Comparison of ENCODE assay signal across 10 cellular contexts in genomic region chr19:8366961-8367326, GRCh38. TPM values are rescaled to one million over a fixed set of nuclear protein-coding genes. Genes with fewer than 3 reads are reported as not detected.
DNase-seq lines count a peak whose midpoint lies in the region; ATAC-seq and TF ChIP-seq lines count a peak whose summit lies in the region.
"Had no signal": no experiment of that assay in that cellular context is flagged by ENCODE, and none has a peak within 500 bp of the region (broad histone marks: within the 10 kb centered on the region; RNA-seq: fewer than 3 reads in every experiment).

No MANE protein-coding gene starts in this region.

- H3K27me3 ChIP-seq in Peyer's patch, result no peaks in the 10 kb centered on the region
- H3K27me3 ChIP-seq in duodenal mucosa (ENCODE audit: control insufficient read depth in 1 of 2, insufficient read depth in 2 of 2, low read length in 2 of 2), result peaks cover 0 to 5% of the 10 kb centered on the region in 2 donors
- H3K27me3 ChIP-seq in mesendoderm (ENCODE audit: insufficient read depth, low read length, poor library complexity), result no peaks in the 10 kb centered on the region
- H3K27me3 ChIP-seq in upper lobe of left lung, result peaks cover 0 to 3% (median 1%) of the 10 kb centered on the region in 4 donors

- H3K4ac ChIP-seq in mesendoderm (ENCODE audit: low read depth, low read length), result no peak overlapping the region

- peak in 1 of 4 donors; percentile 3 for TF ChIP-seq EP300 in upper lobe of left lung (IDR thresholded peaks at IDR 0.05)

- H3K9ac ChIP-seq in duodenal mucosa (ENCODE audit: low read depth in 1 of 2, low read length in 2 of 2), result peak overlapping the region in 1 of 2 donors; percentile 25
- H3K9ac ChIP-seq in mesendoderm (ENCODE audit: low read length), result peak overlapping the region; percentile 35

- H3K9me3 ChIP-seq in Peyer's patch, result no peaks in the 10 kb centered on the region
- no peaks in the 10 kb centered on the region for H3K9me3 ChIP-seq in duodenal mucosa (ENCODE audit: control insufficient read depth in 1 of 2, low read length in 2 of 2)
- H3K9me3 ChIP-seq in upper lobe of left lung, result no peaks in the 10 kb centered on the region

- peak overlapping the region; percentile 53 to 85 (median 65) for H3K27ac ChIP-seq in Peyer's patch
- no peak overlapping the region for H3K27ac ChIP-seq in duodenal mucosa (ENCODE audit: low read depth, low read length)
- no peak overlapping the region for H3K27ac ChIP-seq in mesendoderm (ENCODE audit: low read depth, low read length)
- H3K27ac ChIP-seq in upper lobe of left lung, result peak overlapping the region; percentile 38 to 78 (median 57)

- no peak overlapping the region for H2BK120ac ChIP-seq in mesendoderm (ENCODE audit: low read depth, low read length)

- H3K4me3 ChIP-seq in Peyer's patch, result peak overlapping the region in 2 of 4 donors; percentile 18 to 46
- H3K4me3 ChIP-seq in duodenal mucosa (ENCODE audit: low read depth in 1 of 2, low read length in 2 of 2), result peak overlapping the region; percentile 24 to 28
- H3K4me3 ChIP-seq in mesendoderm (ENCODE audit: low read length), result no peak overlapping the region
- H3K4me3 ChIP-seq in upper lobe of left lung, result peak overlapping the region in 1 of 4 donors; percentile 16
- H3K4me3 ChIP-seq: GM12878 had no signal

- ATAC-seq in upper lobe of left lung (ENCODE audit: low FRiP score in 2 of 2), result no peak
- ATAC-seq in GM18498 (IDR thresholded peaks at IDR 0.05; ENCODE audit: unreplicated experiment), result no peak
- ATAC-seq: GM12878 had no signal

- TF ChIP-seq CTCF in Peyer's patch (IDR thresholded peaks at IDR 0.05) (no peak), upper lobe of left lung (IDR thresholded peaks at IDR 0.05) (no peak)

- no peak overlapping the region for H3K4me2 ChIP-seq in mesendoderm (ENCODE audit: low read length)

- H3K4me1 ChIP-seq in Peyer's patch (peaks cover 0 to 74% (median 0%) of the 10 kb centered on the region in 4 donors), duodenal mucosa (ENCODE audit: control insufficient read depth in 1 of 2, insufficient read depth in 2 of 2, low read length in 2 of 2) (peaks cover 35 to 56% of the 10 kb centered on the region in 2 donors), mesendoderm (ENCODE audit: control insufficient read depth, low read depth, low read length) (peaks cover 4% of the 10 kb centered on the region), upper lobe of left lung (peaks cover 46 to 68% (median 57%) of the 10 kb centered on the region in 4 donors)

- H2BK5ac ChIP-seq in mesendoderm (ENCODE audit: low read length), result peak overlapping the region; percentile 2

- H3K23ac ChIP-seq in mesendoderm (ENCODE audit: low read length), result peak overlapping the region; percentile 20

- DNase-seq in Peyer's patch (peak in 1 of 3 donors; percentile 55), mesendoderm (no peak), upper lobe of left lung (peak in 1 of 2 donors; percentile 70), mesenteric fat pad (ENCODE audit: low spot score) (no peak), NCI-H2171 treated with DMSO at 0.1 percent for 48 hours (lab: John Stamatoyannopoulos, UW) (no peak)
- DNase-seq: activated T-cell treated with anti-CD3 and anti-CD28 coated beads, Interleukin-2, amount 50 U/mL, for 24 hours had no signal

- no peaks in the 10 kb centered on the region for H3K79me2 ChIP-seq in mesendoderm (ENCODE audit: control insufficient read depth, insufficient read depth, low read length)

- TF ChIP-seq POLR2A in Peyer's patch (IDR thresholded peaks at IDR 0.05) (no peak), upper lobe of left lung (IDR thresholded peaks at IDR 0.05) (no peak)

- no peak overlapping the region for H2BK15ac ChIP-seq in mesendoderm (replicated peaks; ENCODE audit: low read depth)

- no CpG with 5 or more reads among the region's 13 CpGs for WGBS in mesendoderm (ENCODE audit: extremely low coverage, insufficient coverage, low lambda C conversion rate)
- 62 to 70% methylated on average over 13 of the region's 13 CpGs for WGBS in upper lobe of left lung, 2 donors

- no peak overlapping the region for H4K8ac ChIP-seq in mesendoderm (ENCODE audit: low read depth, low read length)

- H3K56ac ChIP-seq in mesendoderm (ENCODE audit: low read length), result peak overlapping the region; percentile 66

- H3K36me3 ChIP-seq in Peyer's patch (peaks cover 0 to 6% (median 0%) of the 10 kb centered on the region in 3 donors), duodenal mucosa (ENCODE audit: control insufficient read depth in 1 of 2, insufficient read depth in 2 of 2, low read length in 2 of 2) (no peaks in the 10 kb centered on the region), mesendoderm (ENCODE audit: control insufficient read depth, insufficient read depth, low read length) (no peaks in the 10 kb centered on the region), upper lobe of left lung (peaks cover 0 to 3% (median 0%) of the 10 kb centered on the region in 4 donors)

- no peak overlapping the region for H3K18ac ChIP-seq in mesendoderm (ENCODE audit: low read length)

- no peaks in the 10 kb centered on the region for H3K79me1 ChIP-seq in mesendoderm (ENCODE audit: low read length)

- no peak overlapping the region for H4K5ac ChIP-seq in mesendoderm (ENCODE audit: low read length)

- H2AK5ac ChIP-seq in mesendoderm (ENCODE audit: low read length), result peak overlapping the region; percentile 1

RNA-seq across cellular contexts. Expression of gene ANGPTL4, which starts 3.0 kb away (rescaled TPM):
- total RNA-seq in Peyer's patch (10 to 100 TPM; 22.6 to 82.1 (median 29.9) TPM), upper lobe of left lung (10 to 100 TPM in 4 of 6 donors, 1 to 10 TPM in 1, not detected in 1; 1.8 to 27.7 (median 13.4) TPM), mesenteric fat pad (753 TPM)
- polyA plus RNA-seq in mesendoderm (2013, experiment 1 of 2), result 0.22 TPM
- 0.18 TPM for polyA plus RNA-seq in mesendoderm (2013, experiment 2 of 2)
- total RNA-seq: GM12878, SK-MEL-5 had no signal

RNA-seq across cellular contexts. Expression of gene RAB11B, which starts 23.2 kb away (rescaled TPM):
- total RNA-seq in Peyer's patch (100 to 1,000 TPM in 3 of 4 donors, 10 to 100 TPM in 1; 76.2 to 181 (median 151) TPM), upper lobe of left lung (100 to 1,000 TPM in 4 of 6 donors, 10 to 100 TPM in 2; 55.0 to 158 (median 130) TPM), mesenteric fat pad (100 TPM)
- polyA plus RNA-seq in mesendoderm (2013, experiment 1 of 2), result 95.2 TPM
- 94.3 TPM for polyA plus RNA-seq in mesendoderm (2013, experiment 2 of 2)

RNA-seq across cellular contexts. Expression of gene KANK3, which starts 23.9 kb away (rescaled TPM):
- total RNA-seq in Peyer's patch (10 to 100 TPM in 1 of 4 donors, 1 to 10 TPM in 3; 3.0 to 16.5 (median 7.8) TPM), upper lobe of left lung (100 to 1,000 TPM in 1 of 6 donors, 10 to 100 TPM in 5; 27.7 to 109 (median 56.9) TPM), mesenteric fat pad (28.6 TPM)
- 0.41 TPM for polyA plus RNA-seq in mesendoderm (2013, experiment 1 of 2)
- polyA plus RNA-seq in mesendoderm (2013, experiment 2 of 2), result 0.50 TPM

RNA-seq across cellular contexts. Expression of gene RPS28, which starts 45.6 kb away (rescaled TPM):
- total RNA-seq in Peyer's patch, result 100 to 1,000 TPM; 306 to 519 (median 393) TPM
- polyA plus RNA-seq in mesendoderm (2013, experiment 1 of 2), result 1,804 TPM
- polyA plus RNA-seq in mesendoderm (2013, experiment 2 of 2), result 1,761 TPM
- 1,000 to 10,000 TPM in 2 of 6 donors, 100 to 1,000 TPM in 4; 282 to 1,919 (median 843) TPM for total RNA-seq in upper lobe of left lung
- total RNA-seq in mesenteric fat pad, result 1,239 TPM

RNA-seq across cellular contexts. Expression of gene NDUFA7, which starts 45.8 kb away (rescaled TPM):
- total RNA-seq in Peyer's patch (10 to 100 TPM in 3 of 4 donors, not detected in 1; 24.6 to 43.4 (median 38.5) TPM), upper lobe of left lung (10 to 100 TPM; 13.6 to 50.9 (median 31.1) TPM), mesenteric fat pad (39.9 TPM)
- 140 TPM for polyA plus RNA-seq in mesendoderm (2013, experiment 1 of 2)
- 141 TPM for polyA plus RNA-seq in mesendoderm (2013, experiment 2 of 2)

Comparison
In these comparisons a context has a peak if more than half of its experiments do, and no peak if none do; other contexts are left out.
1. H3K27ac ChIP-seq: peak in Peyer's patch (4 of 4) and upper lobe of left lung (4 of 4); none in duodenal mucosa (single experiment) and mesendoderm (single experiment).